ENCODE assay signal across 1 cellular context in the genomic region with DNA sequence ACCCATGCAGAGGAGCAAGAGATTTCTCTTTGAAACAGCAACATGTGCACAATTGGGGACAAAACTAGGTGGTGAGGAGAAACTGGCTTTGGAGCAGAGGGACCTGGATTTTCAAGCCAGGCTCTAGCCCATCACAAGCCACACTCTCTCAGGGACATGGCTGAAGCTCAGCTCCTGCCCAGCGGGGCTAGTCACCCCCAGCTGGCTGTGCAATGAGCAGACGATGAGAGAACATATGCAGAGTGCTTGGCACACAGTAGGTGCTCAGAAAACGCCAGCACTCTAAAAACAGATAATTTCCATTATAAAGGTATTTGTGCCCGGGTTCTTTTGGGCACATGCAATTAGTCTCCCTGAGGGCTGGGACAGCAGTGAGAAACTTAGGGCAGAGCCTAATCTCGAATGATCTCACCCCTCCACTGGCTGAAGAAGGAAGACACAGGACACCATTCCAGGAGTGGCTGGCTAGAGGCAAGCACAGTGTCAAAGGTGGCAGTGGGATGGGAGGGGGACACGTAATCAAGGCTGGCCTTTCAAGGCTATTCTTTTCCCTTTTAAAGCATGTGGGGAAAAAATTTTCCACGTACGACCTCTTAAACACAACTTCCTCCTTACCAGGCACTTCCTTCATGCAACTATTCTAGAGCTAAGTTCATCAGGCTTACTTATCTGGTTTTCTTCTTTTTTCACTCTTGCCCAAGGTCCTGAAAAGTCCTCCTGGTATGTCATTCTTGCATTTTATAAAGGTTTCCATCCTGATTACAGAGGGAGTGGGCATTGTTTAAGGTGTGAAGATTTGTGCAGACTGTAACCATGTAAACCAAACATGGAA.
TF ChIP-seq lines count a peak whose summit lies in the region.

No MANE protein-coding gene starts in this region.

TF ChIP-seq in HepG2, 621 proteins besides CTCF, POLR2A, EP300 and RAD21:
- TF ChIP-seq ZNF484 (CRISPR knock-in tag; IDR thresholded peaks at IDR 0.05; ENCODE audit: borderline replicate concordance, low read depth): no peak
- TF ChIP-seq, protein P1, sequence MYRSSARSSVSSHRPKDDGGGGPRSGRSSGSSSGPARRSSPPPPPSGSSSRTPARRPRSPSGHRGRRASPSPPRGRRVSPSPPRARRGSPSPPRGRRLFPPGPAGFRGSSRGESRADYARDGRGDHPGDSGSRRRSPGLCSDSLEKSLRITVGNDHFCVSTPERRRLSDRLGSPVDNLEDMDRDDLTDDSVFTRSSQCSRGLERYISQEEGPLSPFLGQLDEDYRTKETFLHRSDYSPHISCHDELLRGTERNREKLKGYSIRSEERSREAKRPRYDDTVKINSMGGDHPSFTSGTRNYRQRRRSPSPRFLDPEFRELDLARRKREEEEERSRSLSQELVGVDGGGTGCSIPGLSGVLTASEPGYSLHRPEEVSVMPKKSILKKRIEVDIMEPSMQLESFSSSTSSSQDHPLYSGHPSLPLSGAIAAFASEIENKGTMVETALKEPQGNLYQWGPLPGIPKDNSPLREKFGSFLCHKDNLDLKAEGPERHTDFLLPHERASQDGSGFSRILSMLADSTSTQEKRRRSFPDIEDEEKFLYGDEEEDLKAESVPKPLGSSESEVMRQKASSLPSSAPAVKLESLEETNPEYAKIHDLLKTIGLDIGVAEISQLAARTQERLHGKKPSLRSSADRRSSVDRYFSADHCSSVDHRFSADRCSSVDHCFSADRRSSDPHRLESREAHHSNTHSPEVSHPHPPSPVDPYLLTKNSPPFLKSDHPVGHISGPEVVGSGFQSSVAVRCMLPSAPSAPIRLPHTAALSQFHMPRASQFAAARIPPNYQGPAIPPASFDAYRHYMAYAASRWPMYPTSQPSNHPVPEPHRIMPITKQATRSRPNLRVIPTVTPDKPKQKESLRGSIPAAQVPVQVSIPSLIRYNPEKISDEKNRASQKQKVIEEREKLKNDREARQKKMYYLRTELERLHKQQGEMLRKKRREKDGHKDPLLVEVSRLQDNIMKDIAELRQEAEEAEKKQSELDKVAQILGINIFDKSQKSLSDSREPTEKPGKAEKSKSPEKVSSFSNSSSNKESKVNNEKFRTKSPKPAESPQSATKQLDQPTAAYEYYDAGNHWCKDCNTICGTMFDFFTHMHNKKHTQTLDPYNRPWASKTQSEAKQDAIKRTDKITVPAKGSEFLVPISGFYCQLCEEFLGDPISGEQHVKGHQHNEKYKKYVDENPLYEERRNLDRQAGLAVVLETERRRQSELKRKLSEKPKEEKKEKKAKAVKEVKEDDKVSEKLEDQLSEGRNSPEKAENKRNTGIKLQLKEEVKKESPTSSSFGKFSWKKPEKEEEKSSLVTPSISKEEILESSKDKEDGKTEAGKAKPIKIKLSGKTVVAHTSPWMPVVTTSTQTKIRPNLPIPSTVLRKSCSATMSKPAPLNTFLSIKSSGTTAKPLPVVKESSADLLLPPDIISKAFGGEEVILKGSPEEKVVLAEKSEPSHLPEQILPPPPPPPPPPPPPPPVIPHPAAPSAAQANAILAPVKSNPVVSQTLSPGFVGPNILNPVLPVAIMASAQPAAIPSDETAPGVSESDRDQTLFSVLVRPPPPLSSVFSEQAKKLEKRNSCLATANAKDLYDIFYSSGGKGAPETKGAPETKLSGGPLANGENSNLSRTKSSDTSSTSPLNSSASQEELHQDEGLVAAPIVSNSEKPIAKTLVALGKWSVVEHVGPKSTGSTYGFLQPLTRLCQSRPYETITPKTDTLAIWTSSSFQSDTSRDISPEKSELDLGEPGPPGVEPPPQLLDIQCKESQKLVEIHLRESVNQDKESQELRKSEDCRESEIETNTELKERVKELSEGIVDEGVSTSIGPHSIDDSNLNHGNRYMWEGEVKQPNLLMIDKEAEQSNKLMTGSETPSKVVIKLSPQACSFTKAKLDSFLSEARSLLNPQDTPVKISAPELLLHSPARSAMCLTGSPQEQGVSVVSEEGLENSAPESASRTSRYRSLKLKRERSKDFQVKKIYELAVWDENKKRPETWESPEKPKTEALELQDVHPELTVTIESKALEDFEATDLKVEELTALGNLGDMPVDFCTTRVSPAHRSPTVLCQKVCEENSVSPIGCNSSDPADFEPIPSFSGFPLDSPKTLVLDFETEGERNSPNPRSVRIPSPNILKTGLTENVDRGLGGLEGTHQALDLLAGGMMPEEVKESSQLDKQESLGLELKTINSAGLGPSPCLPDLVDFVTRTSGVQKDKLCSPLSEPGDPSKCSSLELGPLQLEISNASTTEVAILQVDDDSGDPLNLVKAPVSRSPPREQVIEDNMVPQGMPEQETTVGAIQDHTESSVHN (CRISPR knock-in tag; IDR thresholded peaks at IDR 0.05): no peak
